1 cellular context compared by ENCODE assay signal in genomic region chr10:31953080-31953479, GRCh38.
TF ChIP-seq lines count a peak whose summit lies in the region.

No MANE protein-coding gene starts in this region.

TF ChIP-seq in HCT116, 20 proteins besides CTCF, POLR2A, EP300 and RAD21 (continued from another document):
- TF ChIP-seq TCF7L2 (IDR thresholded peaks at IDR 0.05; ENCODE audit: borderline replicate concordance, extremely low read depth, insufficient read depth, insufficient read length) (no peak), SRF (IDR thresholded peaks at IDR 0.05; ENCODE audit: low read depth) (no peak), ELF1 (IDR thresholded peaks at IDR 0.05; ENCODE audit: borderline replicate concordance, low read depth) (no peak), ZNF274 (IDR thresholded peaks at IDR 0.05; ENCODE audit: low read depth, low read length) (no peak), EGR1 (IDR thresholded peaks at IDR 0.05; ENCODE audit: low read depth) (no peak), MAX (IDR thresholded peaks at IDR 0.05) (no peak), EZH2 (IDR thresholded peaks at IDR 0.05) (no peak), FOSL1 (IDR thresholded peaks at IDR 0.05; ENCODE audit: low read depth) (no peak)
